ENCODE assay signal across 13 cellular contexts in the genomic region with DNA sequence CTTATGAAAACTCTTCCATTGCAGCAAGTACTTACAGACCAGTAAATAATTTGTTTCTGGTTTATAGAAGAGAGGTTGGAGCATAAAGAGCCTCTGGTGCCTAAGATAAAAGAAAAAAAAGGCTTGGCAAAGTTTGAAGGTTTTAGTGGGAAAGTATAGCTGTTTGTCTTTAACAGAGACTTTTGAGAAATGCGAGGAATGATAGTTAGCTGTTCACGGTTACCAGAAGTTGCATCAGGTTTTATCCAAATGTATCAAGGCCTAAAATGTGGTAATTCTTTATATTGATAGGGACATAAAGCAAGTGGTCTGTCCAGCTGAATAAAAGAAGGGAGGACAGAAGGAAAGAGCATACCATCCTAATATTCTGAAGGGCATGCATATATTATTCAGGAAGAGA. TPM values are rescaled to one million over a fixed set of nuclear protein-coding genes. Genes with fewer than 3 reads are reported as not detected.
DNase-seq lines count a peak whose midpoint lies in the region; ATAC-seq and TF ChIP-seq lines count a peak whose summit lies in the region.
"Had no signal": no experiment of that assay in that cellular context is flagged by ENCODE, and none has a peak within 500 bp of the region (broad histone marks: within the 10 kb centered on the region; RNA-seq: fewer than 3 reads in every experiment).

No MANE protein-coding gene starts in this region.

- H3K4me3 ChIP-seq in AG09309 (ENCODE audit: control insufficient read depth, low read depth, low read length) (no peak overlapping the region), astrocyte of the cerebellum (ENCODE audit: low read depth, low read length) (no peak overlapping the region)
- H3K4me3 ChIP-seq: esophagus muscularis mucosa, suprapubic skin had no signal

- H3K27ac Mint-ChIP-seq in HFFc6 (peak overlapping the region; percentile 8; the same call in 1 of the 2 replicates), mesothelial cell of epicardium (peak overlapping the region; percentile 39)

- H3K4me1 Mint-ChIP-seq in HFFc6 (ENCODE audit: low read depth) (peaks cover 30% of the 10 kb centered on the region), mesothelial cell of epicardium (peaks cover 19% of the 10 kb centered on the region)

- H3K9me3 Mint-ChIP-seq in HFFc6 (no peaks in the 10 kb centered on the region), mesothelial cell of epicardium (no peaks in the 10 kb centered on the region)

- in situ Hi-C loops in astrocyte of the cerebellum (cut with HindIII; ENCODE audit: low sequenced_read_pairs) (no loop called here), GM13977 (cut with MboI; ENCODE audit: low pct_unique_long_range_greater_than_20kb, low sequenced_read_pairs, unreplicated experiment) (no loop called here)

- H3K4me3 Mint-ChIP-seq in HFFc6 (no peak overlapping the region), mesothelial cell of epicardium (no peak overlapping the region)

- H3K36me3 Mint-ChIP-seq in HFFc6 (ENCODE audit: low read depth) (peaks cover 11% of the 10 kb centered on the region), mesothelial cell of epicardium (peaks cover 2% of the 10 kb centered on the region)

- peak; percentile 73 for DNase-seq in AG09309 (ENCODE audit: low read depth)
- DNase-seq in HFFc6, result no peak
- peak; percentile 13 for DNase-seq in astrocyte of the cerebellum (ENCODE audit: low read depth)
- DNase-seq in mesothelial cell of epicardium (ENCODE audit: low spot score in 2 of 2, unreplicated experiment in 2 of 2), result no peak
- no peak for DNase-seq in activated effector memory CD4-positive, alpha-beta T cell treated with anti-CD3 and anti-CD28 coated beads, Interleukin-2, amount 50 U/mL, for 16 hours
- no peak for DNase-seq in GM13977 (ENCODE audit: low spot score)
- DNase-seq in HuH-7 (ENCODE audit: low spot score), result no peak
- DNase-seq: left cardiac atrium; NCI-H1048; stimulated activated CD4-positive, alpha-beta T cell treated with anti-CD3 and anti-CD28 coated beads, Interleukin-4, amount 100 ng/mL, for 1 hour had no signal

- H3K27me3 Mint-ChIP-seq in HFFc6 (ENCODE audit: insufficient read depth) (no peaks in the 10 kb centered on the region), mesothelial cell of epicardium (ENCODE audit: low read depth) (no peaks in the 10 kb centered on the region)

- TF ChIP-seq CTCF in AG09309 (IDR thresholded peaks at IDR 0.05; ENCODE audit: control insufficient read depth, insufficient read depth, low read depth, low read length, missing control alignments) (no peak), HFFc6 (IDR thresholded peaks at IDR 0.05) (no peak), astrocyte of the cerebellum (IDR thresholded peaks at IDR 0.05; ENCODE audit: low read depth, low read length, missing control alignments) (no peak), mesothelial cell of epicardium (IDR thresholded peaks at IDR 0.05; ENCODE audit: unreplicated experiment) (no peak), GM13977 (IDR thresholded peaks at IDR 0.05; ENCODE audit: extremely low read depth, insufficient read depth, missing control alignments) (no peak)

- no peak for ATAC-seq in HG03432 (IDR thresholded peaks at IDR 0.05; ENCODE audit: unreplicated experiment)
- ATAC-seq: left cardiac atrium had no signal

RNA-seq across cellular contexts. Expression of gene RAP1GDS1, which starts 29.3 kb away (rescaled TPM):
- total RNA-seq in HFFc6 (2021; fragmentation: NEBNext Ultra II Directional; extraction: Animal tissue kit (Norgen Biotek cat#: 25700)), result 10 to 100 TPM; 66.8 to 78.7 (median 73.0) TPM
- 20.5 to 25.1 TPM (median 22.7 TPM) in 3 replicates for total RNA-seq in mesothelial cell of epicardium

Comparison
In these comparisons a context has a peak if more than half of its experiments do, and no peak if none do; other contexts are left out.
1. DNase-seq: peak in AG09309 (single experiment) and astrocyte of the cerebellum (single experiment); none in HFFc6 (single experiment), mesothelial cell of epicardium (0 of 2), activated effector memory CD4-positive, alpha-beta T cell treated with anti-CD3 and anti-CD28 coated beads, Interleukin-2, amount 50 U/mL, for 16 hours (single experiment), GM13977 (single experiment) and HuH-7 (single experiment).